Comparison of ENCODE assay signal across 13 cellular contexts in genomic region chr13:49858183-49858856, GRCh38.
DNase-seq lines count a peak whose midpoint lies in the region; ATAC-seq and TF ChIP-seq lines count a peak whose summit lies in the region.
"Had no signal": no experiment of that assay in that cellular context is flagged by ENCODE, and none has a peak within 500 bp of the region (broad histone marks: within the 10 kb centered on the region; RNA-seq: fewer than 3 reads in every experiment).

No MANE protein-coding gene starts in this region.

- TF ChIP-seq EP300 in stomach (IDR thresholded peaks at IDR 0.05) = no peak

- no peaks in the 10 kb centered on the region for H3K4me1 Mint-ChIP-seq in activated CD8-positive, alpha-beta T cell treated with anti-CD3 and anti-CD28 coated beads, Interleukin-2, amount 10 ng/mL, durations not matched to agents 7 days and 5 days (ENCODE audit: low read depth)
- H3K4me1 Mint-ChIP-seq: neural progenitor cell had no signal

- peaks cover 15% of the 10 kb centered on the region for H3K9me3 Mint-ChIP-seq in activated CD8-positive, alpha-beta T cell treated with anti-CD3 and anti-CD28 coated beads, Interleukin-2, amount 10 ng/mL, durations not matched to agents 7 days and 5 days (ENCODE audit: insufficient read depth)

- no peak for TF ChIP-seq POLR2A in stomach (IDR thresholded peaks at IDR 0.05)

- POLR2A ChIA-PET in activated CD8-positive, alpha-beta T cell treated with anti-CD3 and anti-CD28 coated beads, Interleukin-2, amount 10 ng/mL, durations not matched to agents 7 days and 5 days (lab: Charles Lee) = no interaction called here

- no peak for TF ChIP-seq CTCF in stomach (IDR thresholded peaks at IDR 0.05)

- no peak overlapping the region for H3K4me3 Mint-ChIP-seq in activated CD8-positive, alpha-beta T cell treated with anti-CD3 and anti-CD28 coated beads, Interleukin-2, amount 10 ng/mL, durations not matched to agents 7 days and 5 days
- H3K4me3 Mint-ChIP-seq: neural progenitor cell had no signal

- ATAC-seq in GM21717 (IDR thresholded peaks at IDR 0.05; ENCODE audit: unreplicated experiment) = no peak
- no peak for ATAC-seq in activated CD8-positive, alpha-beta T cell treated with anti-CD3 and anti-CD28 coated beads, Interleukin-2, amount 10 ng/mL, durations not matched to agents 7 days and 5 days

- 17 to 30% (median 24%) methylated on average over 3 of the region's 3 CpGs for WGBS in stomach, 5 donors

- H3K27me3 Mint-ChIP-seq in activated CD8-positive, alpha-beta T cell treated with anti-CD3 and anti-CD28 coated beads, Interleukin-2, amount 10 ng/mL, durations not matched to agents 7 days and 5 days (ENCODE audit: low read depth) = no peaks in the 10 kb centered on the region

- no peak overlapping the region for H3K4me3 ChIP-seq in stomach
- H3K4me3 ChIP-seq: neural progenitor cell had no signal

- intact Hi-C loops in stomach (cut with DNase I; ENCODE audit: low total_unique reads) = no loop called here

- no peaks in the 10 kb centered on the region for H3K27me3 ChIP-seq in stomach
- H3K27me3 ChIP-seq: neural progenitor cell had no signal

- no peak overlapping the region for H3K27ac Mint-ChIP-seq in activated CD8-positive, alpha-beta T cell treated with anti-CD3 and anti-CD28 coated beads, Interleukin-2, amount 10 ng/mL, durations not matched to agents 7 days and 5 days
- H3K27ac Mint-ChIP-seq: neural progenitor cell had no signal

- H3K27ac ChIP-seq in stomach = peak overlapping the region; percentile 50 to 82 (median 75)
- H3K27ac ChIP-seq: neural progenitor cell had no signal

- CTCF ChIA-PET in activated CD8-positive, alpha-beta T cell treated with anti-CD3 and anti-CD28 coated beads, Interleukin-2, amount 10 ng/mL, durations not matched to agents 7 days and 5 days (lab: Charles Lee) = no interaction called here

- DNase-seq in H4 (ENCODE audit: low spot score) = peak; percentile 71
- DNase-seq in SW 1271 (lab: John Stamatoyannopoulos, UW) = peak; percentile 32 to 81
- DNase-seq in glomerular visceral epithelial cell (ENCODE audit: extremely low spot score) = peak; percentile 49
- no peak for DNase-seq in stomach
- no peak for DNase-seq in stimulated activated CD4-positive, alpha-beta T cell treated with anti-CD3 and anti-CD28 coated beads, Interleukin-2, amount 100 ng/mL, for 48 hours
- no peak for DNase-seq in GDM1 (lab: John Stamatoyannopoulos, UW)
- no peak for DNase-seq in activated CD8-positive, alpha-beta T cell treated with anti-CD3 and anti-CD28 coated beads, Interleukin-2, amount 10 ng/mL, durations not matched to agents 7 days and 5 days
- DNase-seq: activated gamma-delta T cell treated with Interleukin-2 at 50 U/mL for 16 hours, head of caudate nucleus, NCI-H2081 treated with DMSO at 0.1 percent for 48 hours, T-helper 9 cell had no signal

- H3K36me3 ChIP-seq in stomach = no peaks in the 10 kb centered on the region
- H3K36me3 ChIP-seq: neural progenitor cell had no signal

- no peaks in the 10 kb centered on the region for H3K36me3 Mint-ChIP-seq in activated CD8-positive, alpha-beta T cell treated with anti-CD3 and anti-CD28 coated beads, Interleukin-2, amount 10 ng/mL, durations not matched to agents 7 days and 5 days (ENCODE audit: low read depth)
- H3K36me3 Mint-ChIP-seq: neural progenitor cell had no signal

- peaks cover 17 to 35% (median 22%) of the 10 kb centered on the region in 4 donors for H3K4me1 ChIP-seq in stomach
- H3K4me1 ChIP-seq: neural progenitor cell had no signal

- peaks cover 0 to 5% (median 0%) of the 10 kb centered on the region in 4 donors for H3K9me3 ChIP-seq in stomach

Comparison
In these comparisons a context has a peak if more than half of its experiments do, and no peak if none do; other contexts are left out.
1. DNase-seq: peak in H4 (single experiment), SW 1271 (2 of 2) and glomerular visceral epithelial cell (single experiment); none in stomach (single experiment), stimulated activated CD4-positive, alpha-beta T cell treated with anti-CD3 and anti-CD28 coated beads, Interleukin-2, amount 100 ng/mL, for 48 hours (0 of 2), GDM1 (single experiment) and activated CD8-positive, alpha-beta T cell treated with anti-CD3 and anti-CD28 coated beads, Interleukin-2, amount 10 ng/mL, durations not matched to agents 7 days and 5 days (single experiment).